Comparison of ENCODE assay signal across 24 cellular contexts in the genomic region with DNA sequence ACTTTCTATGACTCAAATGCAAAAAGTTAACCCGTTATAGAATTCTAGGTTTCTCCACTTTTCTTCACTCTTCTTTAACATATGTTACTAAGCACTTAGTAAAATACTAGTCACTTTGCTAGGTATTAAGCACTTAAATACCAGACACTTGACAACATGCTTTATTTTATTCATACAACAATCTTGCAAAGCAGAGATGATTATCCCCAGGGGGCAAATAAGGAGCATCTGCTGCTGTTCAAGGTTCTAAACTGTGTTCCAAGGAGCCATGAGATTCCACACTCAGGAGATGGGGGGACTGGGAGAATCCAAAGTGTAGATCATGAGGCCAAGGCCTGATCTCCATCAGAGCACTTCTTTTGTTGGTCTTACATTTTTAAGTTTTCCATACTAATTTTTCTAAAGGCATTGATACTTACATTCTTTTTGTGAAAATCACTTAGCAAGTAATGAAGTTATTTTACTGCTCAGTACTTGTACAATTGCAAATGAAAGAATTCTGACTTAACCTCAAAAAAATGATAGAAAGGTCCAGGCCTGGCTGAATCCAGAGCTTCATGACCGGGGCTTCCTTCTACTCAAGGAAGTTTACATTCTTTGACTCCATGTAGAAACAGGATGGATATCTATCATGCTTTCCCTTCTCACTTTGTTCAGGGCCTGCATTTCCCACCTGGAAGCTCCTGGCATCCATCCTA.
"Had no signal": no experiment of that assay in that cellular context is flagged by ENCODE, and none has a peak within 500 bp of the region (broad histone marks: within the 10 kb centered on the region; RNA-seq: fewer than 3 reads in every experiment).

No MANE protein-coding gene starts in this region.

- DNase-seq: activated CD4-positive, alpha-beta T cell treated with anti-CD3 and anti-CD28 coated beads for 36 hours; activated CD4-positive, alpha-beta T cell treated with anti-CD3 and anti-CD28 coated beads, Interleukin-2, amount 50 U/mL, for 48 hours; activated CD4-positive, CD25-positive, alpha-beta regulatory T cell; activated CD8-positive, alpha-beta memory T cell treated with anti-CD3 and anti-CD28 coated beads, Interleukin-2, amount 50 U/mL, for 4 hours; activated gamma-delta T cell treated with Interleukin-2 at 50 U/mL for 16 hours; activated T-cell treated with anti-CD3 and anti-CD28 coated beads, Interleukin-2, amount 50 U/mL, for 24 hours; anterior cingulate cortex; body of pancreas; dermis blood vessel endothelial cell; effector CD4-positive, alpha-beta T cell; esophagus squamous epithelium; gastrocnemius medialis; glutamatergic neuron; islet precursor cell; left ventricle myocardium inferior; mucosa of descending colon; posterior cingulate gyrus; right cardiac atrium; stimulated activated CD4-positive, alpha-beta T cell treated with anti-CD3 and anti-CD28 coated beads, Interleukin-2, amount 100 ng/mL, for 48 hours; stimulated activated naive CD4-positive, alpha-beta T cell treated with Interleukin-2 at 50 U/mL for 16 hours had no signal

- ATAC-seq: activated CD4-positive, alpha-beta T cell treated with anti-CD3 and anti-CD28 coated beads for 36 hours; body of pancreas; gastrocnemius medialis; mucosa of descending colon; natural killer cell treated with Interleukin-12 subunit alpha and Interleukin-12 subunit beta and Interleukin-15 and Interleukin-18, amount 100 ng/mL, for 72 hours; right cardiac atrium had no signal

- H3K27ac ChIP-seq: body of pancreas, epithelial cell of prostate, esophagus squamous epithelium, gastrocnemius medialis, left ventricle myocardium inferior had no signal

- H3K36me3 ChIP-seq: esophagus squamous epithelium, gastrocnemius medialis, left ventricle myocardium inferior, tibial nerve had no signal

- H3K4me1 ChIP-seq: body of pancreas, esophagus squamous epithelium, gastrocnemius medialis, left ventricle myocardium inferior had no signal

- H3K4me3 ChIP-seq: body of pancreas, esophagus squamous epithelium, gastrocnemius medialis, left ventricle myocardium inferior, lung, mucosa of descending colon, tibial nerve had no signal

- H3K27me3 ChIP-seq: body of pancreas, esophagus squamous epithelium, gastrocnemius medialis, tibial nerve had no signal

- H3K9me3 ChIP-seq: body of pancreas, esophagus squamous epithelium, gastrocnemius medialis, left ventricle myocardium inferior, mucosa of descending colon, tibial nerve had no signal
